9 cellular contexts compared by ENCODE assay signal in the genomic region with DNA sequence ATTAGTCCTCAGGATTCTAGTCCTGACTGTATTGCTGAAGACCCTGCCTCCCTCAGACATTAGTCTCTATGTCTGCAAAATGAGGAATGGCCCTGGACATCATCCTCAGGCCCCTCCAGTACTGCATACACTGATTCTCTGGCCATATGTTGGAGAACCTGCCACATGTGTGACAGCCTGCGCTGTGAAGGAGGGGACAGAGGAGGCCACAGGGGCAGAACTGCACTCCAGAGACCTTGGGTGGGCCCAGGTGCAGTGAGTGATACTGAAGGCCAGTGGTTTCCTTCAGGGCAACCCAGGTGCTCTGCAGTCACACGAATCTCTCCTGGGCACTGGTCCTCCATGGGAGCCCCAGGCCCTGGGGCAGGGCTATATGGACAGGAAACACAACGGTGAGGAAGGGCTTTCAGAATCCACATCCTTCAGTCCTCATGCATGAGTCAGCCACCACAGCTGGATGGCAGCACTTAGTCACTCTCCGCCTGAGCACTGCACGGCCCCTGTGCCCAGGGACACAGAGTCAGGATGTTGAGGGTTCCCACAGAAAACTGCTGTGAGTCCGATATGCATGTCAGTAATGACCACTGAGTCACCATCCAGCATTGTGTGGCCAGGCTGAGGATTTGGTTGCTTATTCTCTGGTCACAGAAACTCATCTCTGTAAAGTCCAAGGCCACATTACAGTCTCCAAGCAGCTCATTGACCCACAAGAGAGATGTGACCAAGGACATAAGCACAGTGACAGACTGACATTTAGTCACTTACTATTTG. TPM values are rescaled to one million over a fixed set of nuclear protein-coding genes. Genes with fewer than 3 reads are reported as not detected.
DNase-seq lines count a peak whose midpoint lies in the region; ATAC-seq lines count a peak whose summit lies in the region.
"Had no signal": no experiment of that assay in that cellular context is flagged by ENCODE, and none has a peak within 500 bp of the region (broad histone marks: within the 10 kb centered on the region; RNA-seq: fewer than 3 reads in every experiment).

No MANE protein-coding gene starts in this region.

- no peaks in the 10 kb centered on the region for H3K27me3 ChIP-seq in aorta (ENCODE audit: control insufficient read depth in 1 of 2, insufficient read depth in 2 of 2, low read length in 1 of 2)

- peak; percentile 98 for ATAC-seq in activated CD4-positive, alpha-beta T cell treated with anti-CD3 and anti-CD28 coated beads for 36 hours
- ATAC-seq in HG03469 (IDR thresholded peaks at IDR 0.05; ENCODE audit: unreplicated experiment) (peak; percentile 39), aorta (ENCODE audit: low FRiP score) (no peak), GM19328 (IDR thresholded peaks at IDR 0.05; ENCODE audit: unreplicated experiment) (no peak)
- ATAC-seq in activated CD8-positive, alpha-beta T cell treated with anti-CD3 and anti-CD28 coated beads, Interleukin-2, amount 10 ng/mL, durations not matched to agents 7 days and 5 days: peak; percentile 49

- peaks cover 6 to 7% of the 10 kb centered on the region in 2 donors for H3K4me1 ChIP-seq in aorta (ENCODE audit: control insufficient read depth in 1 of 2, insufficient read depth in 2 of 2, low read length in 2 of 2)

- H3K27me3 Mint-ChIP-seq in activated CD4-positive, alpha-beta T cell treated with anti-CD3 and anti-CD28 coated beads for 36 hours: peaks cover 3% of the 10 kb centered on the region
- H3K27me3 Mint-ChIP-seq in activated CD8-positive, alpha-beta T cell treated with anti-CD3 and anti-CD28 coated beads, Interleukin-2, amount 10 ng/mL, durations not matched to agents 7 days and 5 days (ENCODE audit: low read depth): peaks cover 14% of the 10 kb centered on the region

- H3K27ac Mint-ChIP-seq in activated CD4-positive, alpha-beta T cell treated with anti-CD3 and anti-CD28 coated beads for 36 hours: no peak overlapping the region
- H3K27ac Mint-ChIP-seq in activated CD8-positive, alpha-beta T cell treated with anti-CD3 and anti-CD28 coated beads, Interleukin-2, amount 10 ng/mL, durations not matched to agents 7 days and 5 days: no peak overlapping the region

- WGBS in aorta, 2 donors: 42 to 49% methylated on average over 6 of the region's 6 CpGs

- peaks cover 20% of the 10 kb centered on the region for H3K4me1 Mint-ChIP-seq in activated CD4-positive, alpha-beta T cell treated with anti-CD3 and anti-CD28 coated beads for 36 hours
- peaks cover 10% of the 10 kb centered on the region for H3K4me1 Mint-ChIP-seq in activated CD8-positive, alpha-beta T cell treated with anti-CD3 and anti-CD28 coated beads, Interleukin-2, amount 10 ng/mL, durations not matched to agents 7 days and 5 days (ENCODE audit: low read depth)
- H3K4me1 Mint-ChIP-seq: CD4-positive, CD25-positive, alpha-beta regulatory T cell had no signal

- no peak overlapping the region for H3K4me3 Mint-ChIP-seq in activated CD4-positive, alpha-beta T cell treated with anti-CD3 and anti-CD28 coated beads for 36 hours
- H3K4me3 Mint-ChIP-seq in activated CD8-positive, alpha-beta T cell treated with anti-CD3 and anti-CD28 coated beads, Interleukin-2, amount 10 ng/mL, durations not matched to agents 7 days and 5 days: no peak overlapping the region
- H3K4me3 Mint-ChIP-seq: CD4-positive, CD25-positive, alpha-beta regulatory T cell had no signal

- intact Hi-C loops in activated CD4-positive, alpha-beta T cell treated with anti-CD3 and anti-CD28 coated beads for 36 hours (cut with DNase I, micrococcal nuclease): no loop called here
- intact Hi-C loops in aorta (cut with DNase I): loop anchor here (5.0 kb wide), 4 partner anchors 40 to 185 kb away; a partner anchor contains a TSS

- no peaks in the 10 kb centered on the region for H3K36me3 Mint-ChIP-seq in activated CD4-positive, alpha-beta T cell treated with anti-CD3 and anti-CD28 coated beads for 36 hours (ENCODE audit: low read depth)
- no peaks in the 10 kb centered on the region for H3K36me3 Mint-ChIP-seq in activated CD8-positive, alpha-beta T cell treated with anti-CD3 and anti-CD28 coated beads, Interleukin-2, amount 10 ng/mL, durations not matched to agents 7 days and 5 days (ENCODE audit: low read depth)
- H3K36me3 Mint-ChIP-seq: CD4-positive, CD25-positive, alpha-beta regulatory T cell had no signal

- no peaks in the 10 kb centered on the region for H3K9me3 Mint-ChIP-seq in activated CD4-positive, alpha-beta T cell treated with anti-CD3 and anti-CD28 coated beads for 36 hours (ENCODE audit: low read depth)
- no peaks in the 10 kb centered on the region for H3K9me3 Mint-ChIP-seq in activated CD8-positive, alpha-beta T cell treated with anti-CD3 and anti-CD28 coated beads, Interleukin-2, amount 10 ng/mL, durations not matched to agents 7 days and 5 days (ENCODE audit: insufficient read depth)
- H3K9me3 Mint-ChIP-seq: CD4-positive, CD25-positive, alpha-beta regulatory T cell had no signal

- H3K9me3 ChIP-seq in aorta (ENCODE audit: control insufficient read depth, low read length): no peaks in the 10 kb centered on the region

- no peaks in the 10 kb centered on the region for H3K36me3 ChIP-seq in aorta (ENCODE audit: control insufficient read depth in 1 of 2, insufficient read depth in 2 of 2, low read length in 1 of 2)

- CTCF ChIA-PET in activated CD4-positive, alpha-beta T cell treated with anti-CD3 and anti-CD28 coated beads for 36 hours (lab: Charles Lee): interaction anchor here (0.8 kb wide), 2 partner anchors 14 to 128 kb away, joined by 3 read pairs; no protein-coding TSS in a partner anchor
- CTCF ChIA-PET in activated CD8-positive, alpha-beta T cell treated with anti-CD3 and anti-CD28 coated beads, Interleukin-2, amount 10 ng/mL, durations not matched to agents 7 days and 5 days (lab: Charles Lee): no interaction called here

- DNase-seq in activated CD4-positive, alpha-beta T cell treated with anti-CD3 and anti-CD28 coated beads for 36 hours: peak; percentile 79
- DNase-seq in activated CD4-positive, alpha-beta T cell treated with anti-CD3 and anti-CD28 coated beads for 4 hours: no peak
- peak; percentile 47 for DNase-seq in activated CD8-positive, alpha-beta T cell treated with anti-CD3 and anti-CD28 coated beads, Interleukin-2, amount 10 ng/mL, durations not matched to agents 7 days and 5 days
- DNase-seq in iPS-NIHi11 (ENCODE audit: low spot score): peak; percentile 69
- peak; percentile 83 to 85 for DNase-seq in aorta
- no peak for DNase-seq in superior temporal gyrus (ENCODE audit: extremely low spot score)

- no peak overlapping the region for H3K27ac ChIP-seq in aorta (ENCODE audit: low read depth in 1 of 2, low read length in 2 of 2)

- POLR2A ChIA-PET in activated CD4-positive, alpha-beta T cell treated with anti-CD3 and anti-CD28 coated beads for 36 hours (lab: Charles Lee): no interaction called here
- POLR2A ChIA-PET in activated CD8-positive, alpha-beta T cell treated with anti-CD3 and anti-CD28 coated beads, Interleukin-2, amount 10 ng/mL, durations not matched to agents 7 days and 5 days (lab: Charles Lee): no interaction called here

- H3K4me3 ChIP-seq in aorta (ENCODE audit: low read length in 2 of 2): no peak overlapping the region

RNA-seq across cellular contexts. Expression of a gene that starts 39.7 kb away (rescaled TPM):
- 1 to 10 TPM; 4.0 to 6.0 TPM for total RNA-seq in activated CD4-positive, alpha-beta T cell treated with anti-CD3 and anti-CD28 coated beads for 36 hours
- total RNA-seq in activated CD8-positive, alpha-beta T cell treated with anti-CD3 and anti-CD28 coated beads, Interleukin-2, amount 10 ng/mL, durations not matched to agents 7 days and 5 days: 1 to 10 TPM in 1 of 2 experiments, under 1 TPM in 1; 0.66 to 1.0 TPM
- 10 to 100 TPM; 27.7 to 29.4 TPM for total RNA-seq in aorta
- polyA plus RNA-seq in aorta: 10 to 100 TPM in 1 of 2 donors, 1 to 10 TPM in 1; 9.5 to 41.0 TPM

Comparison
In these comparisons a context has a peak if more than half of its experiments do, and no peak if none do; other contexts are left out.
1. DNase-seq: peak in activated CD4-positive, alpha-beta T cell treated with anti-CD3 and anti-CD28 coated beads for 36 hours (single experiment), activated CD8-positive, alpha-beta T cell treated with anti-CD3 and anti-CD28 coated beads, Interleukin-2, amount 10 ng/mL, durations not matched to agents 7 days and 5 days (single experiment), iPS-NIHi11 (single experiment) and aorta (2 of 2); none in activated CD4-positive, alpha-beta T cell treated with anti-CD3 and anti-CD28 coated beads for 4 hours (0 of 2) and superior temporal gyrus (single experiment).
2. ATAC-seq: peak in activated CD4-positive, alpha-beta T cell treated with anti-CD3 and anti-CD28 coated beads for 36 hours (single experiment), HG03469 (single experiment) and activated CD8-positive, alpha-beta T cell treated with anti-CD3 and anti-CD28 coated beads, Interleukin-2, amount 10 ng/mL, durations not matched to agents 7 days and 5 days (single experiment); none in aorta (single experiment) and GM19328 (single experiment).
3. RNA of a gene that starts 39.7 kb away (total RNA-seq): 27.7 to 29.4 TPM in aorta; 4.0 to 6.0 TPM in activated CD4-positive, alpha-beta T cell treated with anti-CD3 and anti-CD28 coated beads for 36 hours and 0.66 to 1.0 TPM in activated CD8-positive, alpha-beta T cell treated with anti-CD3 and anti-CD28 coated beads, Interleukin-2, amount 10 ng/mL, durations not matched to agents 7 days and 5 days; every median in the first group is over 4 times any median in the second.
4. intact Hi-C loops: an anchor here in aorta (5.0 kb wide); none called in activated CD4-positive, alpha-beta T cell treated with anti-CD3 and anti-CD28 coated beads for 36 hours.